ENCODE assay signal across 38 cellular contexts in genomic region chr4:127776620-127777019, GRCh38. TPM values are rescaled to one million over a fixed set of nuclear protein-coding genes. Genes with fewer than 3 reads are reported as not detected.
A peak's percentile ranks its signal among the peaks of the same experiment; 100 is the strongest.
DNase-seq lines count a peak whose midpoint lies in the region; ATAC-seq, FAIRE-seq and TF ChIP-seq lines count a peak whose summit lies in the region.
"Had no signal": no experiment of that assay in that cellular context is flagged by ENCODE, and none has a peak within 500 bp of the region (broad histone marks: within the 10 kb centered on the region; RNA-seq: fewer than 3 reads in every experiment).

No MANE protein-coding gene starts in this region.

- ATAC-seq in HepG2 (no peak), right lobe of liver (no peak), PC-3 (no peak)
- no peak for ATAC-seq in activated naive CD4-positive, alpha-beta T cell treated with anti-CD3 and anti-CD28 coated beads, Interleukin-2, amount 50 U/mL, for 72 hours
- ATAC-seq: HCT116, left lobe of liver, pancreas, T-cell had no signal

- H3K4me3 ChIP-seq in HepG2 (replicated peaks in 1 of 3; ENCODE audit: insufficient read depth in 1 of 3, low read depth in 2 of 3, low read length in 3 of 3) (no peak overlapping the region), right lobe of liver (no peak overlapping the region), PC-3 (ENCODE audit: low read length) (no peak overlapping the region), hepatocyte (no peak overlapping the region)
- H3K4me3 ChIP-seq: pancreas, skin epidermis, testis had no signal

- no peak for TF ChIP-seq EP300 in HepG2 (IDR thresholded peaks at IDR 0.05; ENCODE audit: low read depth in 2 of 2, low read length in 2 of 2)
- TF ChIP-seq EP300 in HepG2 (CRISPR knock-in tag; IDR thresholded peaks at IDR 0.05; ENCODE audit: borderline replicate concordance), result no peak

- no peaks in the 10 kb centered on the region for H4K20me1 ChIP-seq in HepG2 (ENCODE audit: insufficient read depth, low read length)
- H4K20me1 ChIP-seq in PC-3 (ENCODE audit: low read length), result no peaks in the 10 kb centered on the region
- H4K20me1 ChIP-seq in hepatocyte (ENCODE audit: insufficient read depth, poor library complexity, severe bottlenecking), result no peaks in the 10 kb centered on the region

- H3K27ac ChIP-seq in HepG2 (ENCODE audit: extremely low read length, insufficient read depth, low read length) (no peak overlapping the region), right lobe of liver (no peak overlapping the region), PC-3 (ENCODE audit: low read length) (no peak overlapping the region), hepatocyte (no peak overlapping the region)
- H3K27ac ChIP-seq: pancreas, skin epidermis, testis, WERI-Rb-1 had no signal

- CTCF ChIA-PET in HepG2 (lab: Yijun Ruan, JAX; ENCODE audit: low intra/inter-chr PET ratio, low total read pairs), result no interaction called here
- CTCF ChIA-PET in PC-3 (lab: Charles Lee), result no interaction called here

- TF ChIP-seq RAD21 in HepG2 (CRISPR knock-in tag; IDR thresholded peaks at IDR 0.05), result no peak

- TF ChIP-seq POLR2A in HepG2 (IDR thresholded peaks at IDR 0.05; ENCODE audit: insufficient read depth in 1 of 2, low read depth in 2 of 2, low read length in 2 of 2) (no peak), right lobe of liver (IDR thresholded peaks at IDR 0.05) (no peak)

- no peaks in the 10 kb centered on the region for H3F3A ChIP-seq in PC-3 (ENCODE audit: low read length, unreplicated experiment)

- H3K9me3 ChIP-seq in HepG2 (ENCODE audit: low read length), result no peaks in the 10 kb centered on the region
- H3K9me3 ChIP-seq in right lobe of liver, result no peaks in the 10 kb centered on the region
- H3K9me3 ChIP-seq in PC-3 (ENCODE audit: low read length), result no peaks in the 10 kb centered on the region
- no peaks in the 10 kb centered on the region for H3K9me3 ChIP-seq in hepatocyte (ENCODE audit: low read depth)
- H3K9me3 ChIP-seq: pancreas, testis had no signal

- TF ChIP-seq CTCF in HepG2 (CRISPR knock-in tag; IDR thresholded peaks at IDR 0.05) (no peak), right lobe of liver (IDR thresholded peaks at IDR 0.05) (no peak), PC-3 (conservative IDR thresholded peaks at IDR 0.05; ENCODE audit: low read depth, low read length) (no peak), hepatocyte (IDR thresholded peaks at IDR 0.05; ENCODE audit: poor library complexity) (no peak)

- H3K36me3 Mint-ChIP-seq in activated naive CD4-positive, alpha-beta T cell treated with anti-CD3 and anti-CD28 coated beads, Interleukin-2, amount 50 U/mL, for 72 hours, result peaks cover 10% of the 10 kb centered on the region in 2 donors
- H3K36me3 Mint-ChIP-seq: CD4-positive, CD25-positive, alpha-beta regulatory T cell; IgD-negative memory B cell; T-cell had no signal

- POLR2A ChIA-PET in HepG2 (lab: Yijun Ruan, JAX), result no interaction called here
- POLR2A ChIA-PET in PC-3 (lab: Charles Lee; ENCODE audit: unreplicated experiment), result no interaction called here

- BruUV-seq in HepG2 (replicated peaks; lab: Mats Ljungman, UMichigan) (no TSS peak), PC-3 (replicated peaks; lab: Mats Ljungman, UMichigan) (no TSS peak)

- no peak for FAIRE-seq in HepG2 (lab: Jason Lieb, UNC)
- FAIRE-seq: A204.1, colon had no signal

- H3K27ac Mint-ChIP-seq in activated naive CD4-positive, alpha-beta T cell treated with anti-CD3 and anti-CD28 coated beads, Interleukin-2, amount 50 U/mL, for 72 hours, result no peak overlapping the region
- H3K27ac Mint-ChIP-seq: activated naive CD8-positive, alpha-beta T cell treated with anti-CD3 and anti-CD28 coated beads for 36 hours; CD4-positive, CD25-positive, alpha-beta regulatory T cell; IgD-negative memory B cell; T-cell had no signal

- in situ Hi-C loops in HepG2 (cut with HindIII; ENCODE audit: extremely low pct_ligation_motif_present, low pct_unique_long_range_greater_than_20kb), result no loop called here

- H3K9me3 Mint-ChIP-seq in activated naive CD4-positive, alpha-beta T cell treated with anti-CD3 and anti-CD28 coated beads, Interleukin-2, amount 50 U/mL, for 72 hours, result peaks cover 5 to 6% of the 10 kb centered on the region in 2 donors
- H3K9me3 Mint-ChIP-seq: activated naive CD8-positive, alpha-beta T cell treated with anti-CD3 and anti-CD28 coated beads for 36 hours; IgD-negative memory B cell; neural crest cell; T-cell had no signal

- H3K9ac ChIP-seq in HepG2 (ENCODE audit: insufficient read depth, low read depth, low read length), result no peak overlapping the region
- no peak overlapping the region for H3K9ac ChIP-seq in PC-3 (ENCODE audit: low read length)

- 50% methylated on average over 2 of the region's 2 CpGs for WGBS in HepG2 (ENCODE audit: low lambda C conversion rate)
- 91% methylated on average over 2 of the region's 2 CpGs for WGBS in right lobe of liver (ENCODE audit: insufficient coverage, low coverage, low lambda C conversion rate, missing lambda C conversion rate)
- WGBS in hepatocyte (ENCODE audit: low lambda C conversion rate, missing lambda C conversion rate), result 69% methylated on average over 2 of the region's 2 CpGs

- H3K27me3 ChIP-seq in HepG2 (ENCODE audit: control insufficient read depth in 1 of 2, insufficient read depth in 2 of 2, low read length in 2 of 2) (no peaks in the 10 kb centered on the region), right lobe of liver (no peaks in the 10 kb centered on the region), PC-3 (ENCODE audit: low read length) (no peaks in the 10 kb centered on the region), hepatocyte (no peaks in the 10 kb centered on the region)
- H3K27me3 ChIP-seq: pancreas, testis had no signal

- H3K4me1 ChIP-seq in HepG2 (ENCODE audit: insufficient read depth, low read length) (peaks cover 21% of the 10 kb centered on the region), right lobe of liver (no peaks in the 10 kb centered on the region), PC-3 (ENCODE audit: insufficient read depth, low read length) (no peaks in the 10 kb centered on the region), hepatocyte (ENCODE audit: insufficient read depth) (no peaks in the 10 kb centered on the region)
- H3K4me1 ChIP-seq: pancreas, testis had no signal

- H3K79me2 ChIP-seq in HepG2 (ENCODE audit: insufficient read depth, low read length), result no peaks in the 10 kb centered on the region
- no peaks in the 10 kb centered on the region for H3K79me2 ChIP-seq in PC-3 (ENCODE audit: low read length)
- no peaks in the 10 kb centered on the region for H3K79me2 ChIP-seq in hepatocyte

- peak; percentile 10 for DNase-seq in HepG2 (ENCODE audit: low spot score)
- no peak for DNase-seq in right lobe of liver
- DNase-seq in M059J (ENCODE audit: low read depth), result peak; percentile 7
- peak; percentile 33 for DNase-seq in PC-3
- no peak for DNase-seq in HUDEP-2 (lab: John Stamatoyannopoulos, UW; ENCODE audit: unreplicated experiment in 76 of 76)
- no peak for DNase-seq in stimulated activated CD4-positive, alpha-beta T cell treated with anti-CD3 and anti-CD28 coated beads, Interleukin-15, amount 100 ng/mL, for 24 hours
- DNase-seq in hepatocyte (ENCODE audit: low spot score), result no peak
- DNase-seq in activated naive CD4-positive, alpha-beta T cell treated with anti-CD3 and anti-CD28 coated beads, Interleukin-2, amount 50 U/mL, for 72 hours (ENCODE audit: low spot score in 2 of 2), result no peak
- DNase-seq: activated CD4-positive, alpha-beta T cell treated with anti-CD3 and anti-CD28 coated beads for 48 hours; activated CD8-positive, alpha-beta memory T cell treated with anti-CD3 and anti-CD28 coated beads for 24 hours; activated effector memory CD4-positive, alpha-beta T cell treated with Interleukin-2 at 50 U/mL for 16 hours; activated naive CD8-positive, alpha-beta T cell treated with anti-CD3 and anti-CD28 coated beads for 36 hours; anterior cingulate cortex; CD4-positive, CD25-positive, alpha-beta regulatory T cell; effector memory CD4-positive, alpha-beta T cell; glutamatergic neuron; mesenchymal stem cell; NCI-H1092 treated with DMSO at 0.1 percent for 48 hours; NCI-H2081 treated with DMSO at 0.1 percent for 48 hours; NCI-H446; pancreas; retina; RPMI8226; stimulated activated naive CD4-positive, alpha-beta T cell; T-cell; testis; WERI-Rb-1 had no signal

- H3K36me3 ChIP-seq in HepG2 (replicated peaks in 1 of 2; ENCODE audit: control insufficient read depth in 1 of 2, insufficient read depth in 2 of 2, low read length in 2 of 2) (no peaks in the 10 kb centered on the region), right lobe of liver (no peaks in the 10 kb centered on the region), PC-3 (ENCODE audit: low read depth, low read length) (no peaks in the 10 kb centered on the region), hepatocyte (replicated peaks; ENCODE audit: insufficient read depth, low read depth) (no peaks in the 10 kb centered on the region)
- H3K36me3 ChIP-seq: pancreas, WERI-Rb-1 had no signal

- intact Hi-C loops in HepG2 (cut with micrococcal nuclease; ENCODE audit: unreplicated experiment), result loop anchor here (5.0 kb wide), 1 partner anchor 154 kb away; no protein-coding TSS in a partner anchor
- intact Hi-C loops in right lobe of liver (cut with DNase I), result no loop called here
- intact Hi-C loops in PC-3 (cut with micrococcal nuclease), result no loop called here

- H2AFZ ChIP-seq in HepG2 (ENCODE audit: low read length) (no peak overlapping the region), PC-3 (ENCODE audit: low read length) (no peak overlapping the region), hepatocyte (no peak overlapping the region)

- H3K9me2 ChIP-seq in PC-3 (replicated peaks; ENCODE audit: low read length) (no peaks in the 10 kb centered on the region), hepatocyte (replicated peaks; ENCODE audit: insufficient read depth) (no peaks in the 10 kb centered on the region)

- H3K4me2 ChIP-seq in HepG2 (ENCODE audit: low read depth, low read length) (no peak overlapping the region), PC-3 (ENCODE audit: low read length) (no peak overlapping the region), hepatocyte (no peak overlapping the region)

RNA-seq across cellular contexts. Expression of gene HSPA4L, which starts 5.5 kb away (rescaled TPM):
- 31.5 and 61.8 TPM in 2 replicates for total RNA-seq in HepG2 (2016; rRNA removed; fragmentation: Illumina TruSeq; extraction: Trizol)
- 3.1 and 3.3 TPM in 2 replicates for total RNA-seq in HepG2 (2016; cell fraction: cytosol; rRNA removed; fragmentation: Illumina TruSeq; extraction: Trizol; ENCODE audit: low read depth)
- total RNA-seq in HepG2 (2016; cell fraction: insoluble cytoplasmic fraction; rRNA removed; fragmentation: Illumina TruSeq; extraction: Trizol), result 32.3 and 61.1 TPM in 2 replicates
- total RNA-seq in HepG2 (2016; cell fraction: membrane; rRNA removed; fragmentation: Illumina TruSeq; extraction: Trizol), result 4.9 and 5.9 TPM in 2 replicates
- total RNA-seq in HepG2 (2016; cell fraction: nucleus; rRNA removed; fragmentation: Illumina TruSeq; extraction: Trizol), result 22.8 and 25.9 TPM in 2 replicates
- polyA plus RNA-seq in HepG2 (2011; rRNA removed), result 2.7 and 3.7 TPM in 2 replicates
- polyA plus RNA-seq in HepG2 (2011; cell fraction: cytosol; rRNA removed), result 1.6 and 1.7 TPM in 2 replicates
- 2.0 TPM in 2 replicates for polyA plus RNA-seq in HepG2 (2011; cell fraction: nucleus; rRNA removed)
- 6.5 and 7.1 TPM in 2 replicates for polyA plus RNA-seq in HepG2 (2012)
- 0.41 and 0.43 TPM in 2 replicates for polyA plus RNA-seq in HepG2 (2016; cell fraction: cytosol; fragmentation: Illumina TruSeq; extraction: Trizol; ENCODE audit: low read depth)
- 28.3 TPM in 2 replicates for polyA plus RNA-seq in HepG2 (2016; cell fraction: insoluble cytoplasmic fraction; fragmentation: Illumina TruSeq; extraction: Trizol; ENCODE audit: low read depth)
- 1.1 and 1.3 TPM in 2 replicates for polyA plus RNA-seq in HepG2 (2016; cell fraction: membrane; fragmentation: Illumina TruSeq; extraction: Trizol; ENCODE audit: low read depth)
- 14.1 and 14.9 TPM in 2 replicates for polyA plus RNA-seq in HepG2 (2016; cell fraction: nucleus; fragmentation: Illumina TruSeq; extraction: Trizol; ENCODE audit: insufficient read depth, low read depth)
- 14.3 and 32.5 TPM in 2 replicates for polyA minus RNA-seq in HepG2 (2011; rRNA and poly(A)+ RNA removed; ENCODE audit: low replicate concordance)
- polyA minus RNA-seq in HepG2 (2011; cell fraction: cytosol; rRNA and poly(A)+ RNA removed), result 5.0 and 8.7 TPM in 2 replicates
- polyA minus RNA-seq in HepG2 (2011; cell fraction: nucleus; rRNA and poly(A)+ RNA removed), result 12.1 and 12.4 TPM in 2 replicates
- total RNA-seq in right lobe of liver, result 10 to 100 TPM in 4 of 6 experiments, 1 to 10 TPM in 2; 1.8 to 14.9 (median 13.0) TPM
- total RNA-seq in M059J (2014; rRNA removed; shearing (Covaris generic)), result 1.2 and 5.5 TPM in 2 replicates
- total RNA-seq in PC-3 (2014; rRNA removed), result 8.7 and 9.2 TPM in 2 replicates
- total RNA-seq in hepatocyte, result 2.7 and 3.5 TPM in 2 replicates
- polyA plus RNA-seq in hepatocyte, result 1.7 and 2.2 TPM in 2 replicates
- total RNA-seq in activated naive CD4-positive, alpha-beta T cell treated with anti-CD3 and anti-CD28 coated beads, Interleukin-2, amount 50 U/mL, for 72 hours, result 1 to 10 TPM; 1.2 to 3.2 TPM
- total RNA-seq: CD4-positive, CD25-positive, alpha-beta regulatory T cell had no signal
- polyA plus RNA-seq: CD4-positive, CD25-positive, alpha-beta regulatory T cell; IgD-negative memory B cell had no signal

RNA-seq across cellular contexts. Expression of gene SLC25A31, which starts 46.4 kb away (rescaled TPM):
- total RNA-seq in HepG2 (2016; rRNA removed; fragmentation: Illumina TruSeq; extraction: Trizol) (0.04 TPM in 1 of 2 replicates, not detected in the other), right lobe of liver (not detected), PC-3 (2014; rRNA removed) (not detected in 2 replicates), hepatocyte (not detected in 2 replicates)
- total RNA-seq in HepG2 (2016; cell fraction: cytosol; rRNA removed; fragmentation: Illumina TruSeq; extraction: Trizol; ENCODE audit: low read depth), result not detected in 2 replicates
- not detected in 2 replicates for total RNA-seq in HepG2 (2016; cell fraction: insoluble cytoplasmic fraction; rRNA removed; fragmentation: Illumina TruSeq; extraction: Trizol)
- total RNA-seq in HepG2 (2016; cell fraction: membrane; rRNA removed; fragmentation: Illumina TruSeq; extraction: Trizol), result not detected in 2 replicates
- total RNA-seq in HepG2 (2016; cell fraction: nucleus; rRNA removed; fragmentation: Illumina TruSeq; extraction: Trizol), result not detected in 2 replicates
- polyA plus RNA-seq in HepG2 (2011; rRNA removed) (not detected in 2 replicates), hepatocyte (not detected in 2 replicates)
- polyA plus RNA-seq in HepG2 (2011; cell fraction: cytosol; rRNA removed), result not detected in 2 replicates
- polyA plus RNA-seq in HepG2 (2011; cell fraction: nucleus; rRNA removed), result not detected in 2 replicates
- not detected in 2 replicates for polyA plus RNA-seq in HepG2 (2012)
- polyA plus RNA-seq in HepG2 (2016; cell fraction: cytosol; fragmentation: Illumina TruSeq; extraction: Trizol; ENCODE audit: low read depth), result not detected in 2 replicates
- not detected in 2 replicates for polyA plus RNA-seq in HepG2 (2016; cell fraction: insoluble cytoplasmic fraction; fragmentation: Illumina TruSeq; extraction: Trizol; ENCODE audit: low read depth)
- polyA plus RNA-seq in HepG2 (2016; cell fraction: membrane; fragmentation: Illumina TruSeq; extraction: Trizol; ENCODE audit: low read depth), result not detected in 2 replicates
- not detected in 2 replicates for polyA plus RNA-seq in HepG2 (2016; cell fraction: nucleus; fragmentation: Illumina TruSeq; extraction: Trizol; ENCODE audit: insufficient read depth, low read depth)
- not detected in 2 replicates for polyA minus RNA-seq in HepG2 (2011; rRNA and poly(A)+ RNA removed; ENCODE audit: low replicate concordance)
- polyA minus RNA-seq in HepG2 (2011; cell fraction: cytosol; rRNA and poly(A)+ RNA removed), result not detected in 2 replicates
- polyA minus RNA-seq in HepG2 (2011; cell fraction: nucleus; rRNA and poly(A)+ RNA removed), result not detected in 2 replicates
- not detected in 2 replicates for total RNA-seq in M059J (2014; rRNA removed; shearing (Covaris generic))
- not detected for total RNA-seq in activated naive CD4-positive, alpha-beta T cell treated with anti-CD3 and anti-CD28 coated beads, Interleukin-2, amount 50 U/mL, for 72 hours
- total RNA-seq: activated naive CD8-positive, alpha-beta T cell treated with anti-CD3 and anti-CD28 coated beads for 36 hours; CD4-positive, CD25-positive, alpha-beta regulatory T cell; Daoy; left lobe of liver; neural crest cell; pancreas; SK-MEL-5; T-cell; ureter had no signal
- polyA plus RNA-seq: CD4-positive, CD25-positive, alpha-beta regulatory T cell; esophagus; IgD-negative memory B cell had no signal

Comparison
In these comparisons a context has a peak if more than half of its experiments do, and no peak if none do; other contexts are left out.
1. DNase-seq: peak in HepG2 (single experiment), M059J (single experiment) and PC-3 (single experiment); none in right lobe of liver (0 of 3), HUDEP-2 (0 of 76), stimulated activated CD4-positive, alpha-beta T cell treated with anti-CD3 and anti-CD28 coated beads, Interleukin-15, amount 100 ng/mL, for 24 hours (single experiment), hepatocyte (single experiment) and activated naive CD4-positive, alpha-beta T cell treated with anti-CD3 and anti-CD28 coated beads, Interleukin-2, amount 50 U/mL, for 72 hours (0 of 2).